In the genomic region with DNA sequence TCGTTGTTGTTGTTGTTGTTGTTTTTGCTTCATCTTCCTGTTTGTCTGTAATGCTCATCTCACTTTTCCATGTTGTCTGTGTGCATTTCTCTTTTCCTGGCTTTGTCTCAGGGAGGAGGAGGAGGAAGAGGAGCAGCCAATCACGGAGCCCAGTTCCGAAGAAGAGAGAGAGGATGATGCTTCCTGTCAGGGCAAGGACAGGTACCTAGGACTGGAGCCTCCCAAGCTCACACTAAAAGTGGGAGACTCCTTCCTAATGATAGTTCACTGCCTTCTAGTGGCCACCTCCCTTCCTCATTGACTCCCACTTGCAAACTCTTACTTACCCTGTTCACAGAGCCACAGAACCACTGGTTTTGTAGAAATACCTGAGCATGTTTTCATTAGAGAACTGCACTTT, we compare ENCODE assay signal across 24 cellular contexts.
DNase-seq lines count a peak whose midpoint lies in the region; ATAC-seq and TF ChIP-seq lines count a peak whose summit lies in the region.
"Had no signal": no experiment of that assay in that cellular context is flagged by ENCODE, and none has a peak within 500 bp of the region (broad histone marks: within the 10 kb centered on the region; RNA-seq: fewer than 3 reads in every experiment).

No MANE protein-coding gene starts in this region.

- H3K4me3 ChIP-seq in GM12864 (ENCODE audit: low read depth, low read length), result no peak overlapping the region
- no peak overlapping the region for H3K4me3 ChIP-seq in WERI-Rb-1 (ENCODE audit: low read depth, low read length)
- no peak overlapping the region for H3K4me3 ChIP-seq in epithelial cell of proximal tubule (ENCODE audit: low read depth, low read length)
- H3K4me3 ChIP-seq in osteoblast (ENCODE audit: insufficient read depth, low read length), result no peak overlapping the region
- H3K4me3 ChIP-seq: BLaER1 treated with 17β-estradiol and CSF1 and Interleukin-3, amounts not matched to agents 10 nM and 100 nM; SK-N-MC had no signal

- no peaks in the 10 kb centered on the region for H3K79me2 ChIP-seq in osteoblast (ENCODE audit: insufficient read depth, low read length)

- DNase-seq in GM12864 (ENCODE audit: low read depth) (no peak), WERI-Rb-1 (no peak), epithelial cell of proximal tubule (ENCODE audit: low read depth) (no peak), osteoblast (ENCODE audit: insufficient read length, low spot score, missing footprints) (no peak), AML-193 (lab: John Stamatoyannopoulos, UW) (no peak), head of caudate nucleus (no peak)
- DNase-seq: CD4-positive, alpha-beta T cell; DMS53; IMR-90; MM.1S; NCI-H1417 treated with DMSO at 0.1 percent for 48 hours; NCI-H1694 treated with DMSO at 0.1 percent for 48 hours; NCI-H2081; NCI-H2171; NCI-H226; NCI-H510A; NCI-H69; SIG-M5 had no signal

- H3K36me3 ChIP-seq in WERI-Rb-1, result no peaks in the 10 kb centered on the region
- H3K36me3 ChIP-seq in osteoblast (ENCODE audit: insufficient read depth, low read length), result no peaks in the 10 kb centered on the region
- H3K36me3 ChIP-seq: BLaER1 treated with 17β-estradiol and CSF1 and Interleukin-3, amounts not matched to agents 10 nM and 100 nM had no signal

- H3K27ac ChIP-seq in WERI-Rb-1 (no peak overlapping the region), osteoblast (ENCODE audit: low read depth, low read length) (no peak overlapping the region)
- H3K27ac ChIP-seq: BLaER1 treated with 17β-estradiol and CSF1 and Interleukin-3, amounts not matched to agents 10 nM and 100 nM; KMS-11; RWPE1; SK-N-MC had no signal

- no peaks in the 10 kb centered on the region for H3K27me3 ChIP-seq in WERI-Rb-1 (ENCODE audit: insufficient read depth, low read depth, severe bottlenecking)
- no peaks in the 10 kb centered on the region for H3K27me3 ChIP-seq in osteoblast (ENCODE audit: insufficient read depth, low read length)
- H3K27me3 ChIP-seq: BLaER1 treated with 17β-estradiol and CSF1 and Interleukin-3, amounts not matched to agents 10 nM and 100 nM had no signal

- H3K4me1 ChIP-seq in osteoblast (ENCODE audit: insufficient read depth, low read length), result no peaks in the 10 kb centered on the region
- H3K4me1 ChIP-seq: BLaER1 treated with 17β-estradiol and CSF1 and Interleukin-3, amounts not matched to agents 10 nM and 100 nM had no signal

- TF ChIP-seq CTCF in GM12864 (IDR thresholded peaks at IDR 0.05; ENCODE audit: low read depth, low read length, missing control alignments), result peak; percentile 3
- TF ChIP-seq CTCF in WERI-Rb-1 (IDR thresholded peaks at IDR 0.05; ENCODE audit: low read depth, low read length), result peak; percentile 18; the same call in 1 of the 2 replicates
- peak; percentile 14 for TF ChIP-seq CTCF in epithelial cell of proximal tubule (conservative IDR thresholded peaks at IDR 0.05; ENCODE audit: low read depth, low read length)
- TF ChIP-seq CTCF in osteoblast (IDR thresholded peaks at IDR 0.05; ENCODE audit: extremely low read depth, low read depth, low read length), result peak; percentile 6

- H4K20me1 ChIP-seq in osteoblast (ENCODE audit: insufficient read depth, low read length), result no peaks in the 10 kb centered on the region
- H4K20me1 ChIP-seq: BLaER1 treated with 17β-estradiol and CSF1 and Interleukin-3, amounts not matched to agents 10 nM and 100 nM had no signal

- intact Hi-C loops in head of caudate nucleus (cut with DNase I), result no loop called here

- H3K9me3 ChIP-seq in WERI-Rb-1 (ENCODE audit: severe bottlenecking) (no peaks in the 10 kb centered on the region), osteoblast (ENCODE audit: low read depth, low read length) (no peaks in the 10 kb centered on the region)
- H3K9me3 ChIP-seq: BLaER1 treated with 17β-estradiol and CSF1 and Interleukin-3, amounts not matched to agents 10 nM and 100 nM had no signal

- ATAC-seq in HG03196 (IDR thresholded peaks at IDR 0.05; ENCODE audit: unreplicated experiment), result no peak
- ATAC-seq: Panc1 had no signal

- H3K4me2 ChIP-seq in osteoblast (ENCODE audit: insufficient read depth, low read length), result no peak overlapping the region
- H3K4me2 ChIP-seq: BLaER1 treated with 17β-estradiol and CSF1 and Interleukin-3, amounts not matched to agents 10 nM and 100 nM; KMS-11 had no signal

- no peak overlapping the region for H2AFZ ChIP-seq in osteoblast (ENCODE audit: low read length)
